Comparison of ENCODE assay signal across 19 cellular contexts in genomic region chr18:51617572-51618260, GRCh38.
DNase-seq lines count a peak whose midpoint lies in the region; ATAC-seq and TF ChIP-seq lines count a peak whose summit lies in the region.
"Had no signal": no experiment of that assay in that cellular context is flagged by ENCODE, and none has a peak within 500 bp of the region (broad histone marks: within the 10 kb centered on the region; RNA-seq: fewer than 3 reads in every experiment).

No MANE protein-coding gene starts in this region.

- no peak overlapping the region for H3K4me3 ChIP-seq in epithelial cell of esophagus (ENCODE audit: low read length)
- H3K4me3 ChIP-seq: BLaER1 treated with 17β-estradiol and CSF1 and Interleukin-3, amounts not matched to agents 10 nM and 100 nM had no signal

- DNase-seq in H4 (ENCODE audit: low spot score) = peak; percentile 10
- DNase-seq in NCI-H69 (lab: John Stamatoyannopoulos, UW) = peak; percentile 17
- peak; percentile 52 for DNase-seq in epithelial cell of esophagus (ENCODE audit: low read depth)
- no peak for DNase-seq in omental fat pad (ENCODE audit: low spot score)
- DNase-seq in HuH-7.5 (ENCODE audit: low spot score) = no peak
- no peak for DNase-seq in AML-193 (lab: John Stamatoyannopoulos, UW)
- DNase-seq: Caco-2; CD4-positive, alpha-beta memory T cell; GOT3; KBM-7; MV-4-11; NCI-H1694; NCI-H2081; NCI-H748 treated with DMSO at 0.1 percent for 48 hours; Right ventricle myocardium superior had no signal

- no peak for TF ChIP-seq CTCF in epithelial cell of esophagus (IDR thresholded peaks at IDR 0.05; ENCODE audit: insufficient read depth, low read depth, low read length, missing control alignments)
- TF ChIP-seq CTCF in omental fat pad (IDR thresholded peaks at IDR 0.05) = no peak

- ATAC-seq in omental fat pad (ENCODE audit: low FRiP score) (peak; percentile 5), HG03565 (IDR thresholded peaks at IDR 0.05; ENCODE audit: unreplicated experiment) (no peak)
- ATAC-seq: HCT116, HepG2 had no signal

Comparison
In these comparisons a context has a peak if more than half of its experiments do, and no peak if none do; other contexts are left out.
1. DNase-seq: peak in H4 (single experiment), NCI-H69 (single experiment) and epithelial cell of esophagus (single experiment); none in omental fat pad (single experiment), HuH-7.5 (single experiment) and AML-193 (0 of 2).